ENCODE assay signal across 23 cellular contexts in genomic region chr2:2974982-2975381, GRCh38.
"Had no signal": no experiment of that assay in that cellular context is flagged by ENCODE, and none has a peak within 500 bp of the region (broad histone marks: within the 10 kb centered on the region; RNA-seq: fewer than 3 reads in every experiment).

No MANE protein-coding gene starts in this region.

- DNase-seq: activated B cell treated with CpG ODN at 0.5 μM for 24 hours; activated CD4-positive, alpha-beta T cell treated with anti-CD3 and anti-CD28 coated beads for 1 hour; activated CD4-positive, alpha-beta T cell treated with anti-CD3 and anti-CD28 coated beads, Interleukin-2, amount 10 ng/mL, durations not matched to agents 24 days and 14 days; activated CD4-positive, alpha-beta T cell treated with anti-CD3 and anti-CD28 coated beads, Interleukin-2, amount 50 U/mL, for 48 hours; activated CD8-positive, alpha-beta memory T cell treated with anti-CD3 and anti-CD28 coated beads, Interleukin-2, amount 10 ng/mL, durations not matched to agents 7 days and 5 days; activated gamma-delta T cell treated with Interleukin-2 at 50 U/mL for 16 hours; activated naive CD4-positive, alpha-beta T cell treated with anti-CD3 and anti-CD28 coated beads, Interleukin-2, amount 10 ng/mL, durations not matched to agents 7 days and 5 days; activated naive CD8-positive, alpha-beta T cell treated with anti-CD3 and anti-CD28 coated beads for 36 hours; activated T-cell treated with anti-CD3 and anti-CD28 coated beads, Interleukin-2, amount 50 U/mL, for 48 hours; NCI-H1092; NCI-H1694 treated with DMSO at 0.1 percent for 48 hours; NCI-H2029 treated with DMSO at 0.1 percent for 48 hours; NCI-H2171 treated with DMSO at 0.1 percent for 48 hours; NCI-H510A treated with DMSO at 0.1 percent for 48 hours; NCI-H69; PC-3; SHP77; T-cell; T-helper 2 cell; T1000 had no signal

- H3K27me3 Mint-ChIP-seq: activated B cell treated with CpG ODN at 0.5 μM for 24 hours; activated CD4-positive, alpha-beta T cell treated with anti-CD3 and anti-CD28 coated beads, Interleukin-2, amount 10 ng/mL, durations not matched to agents 24 days and 14 days; activated CD8-positive, alpha-beta memory T cell treated with anti-CD3 and anti-CD28 coated beads, Interleukin-2, amount 10 ng/mL, durations not matched to agents 7 days and 5 days had no signal

- H3K9ac ChIP-seq: KMS-11 had no signal

- H3K4me3 Mint-ChIP-seq: activated B cell treated with CpG ODN at 0.5 μM for 24 hours; activated CD4-positive, alpha-beta T cell treated with anti-CD3 and anti-CD28 coated beads, Interleukin-2, amount 10 ng/mL, durations not matched to agents 24 days and 14 days; activated CD8-positive, alpha-beta memory T cell treated with anti-CD3 and anti-CD28 coated beads, Interleukin-2, amount 10 ng/mL, durations not matched to agents 7 days and 5 days; activated naive CD4-positive, alpha-beta T cell treated with anti-CD3 and anti-CD28 coated beads, Interleukin-2, amount 10 ng/mL, durations not matched to agents 7 days and 5 days; activated naive CD8-positive, alpha-beta T cell treated with anti-CD3 and anti-CD28 coated beads for 36 hours; activated T-helper 17 cell treated with anti-CD3 and anti-CD28 coated beads, Interleukin-2, amount 50 U/mL, for 72 hours; T-cell had no signal

- H3K4me1 Mint-ChIP-seq: activated B cell treated with CpG ODN at 0.5 μM for 24 hours; activated CD4-positive, alpha-beta T cell treated with anti-CD3 and anti-CD28 coated beads, Interleukin-2, amount 10 ng/mL, durations not matched to agents 24 days and 14 days; activated CD8-positive, alpha-beta memory T cell treated with anti-CD3 and anti-CD28 coated beads, Interleukin-2, amount 10 ng/mL, durations not matched to agents 7 days and 5 days; activated naive CD4-positive, alpha-beta T cell treated with anti-CD3 and anti-CD28 coated beads, Interleukin-2, amount 10 ng/mL, durations not matched to agents 7 days and 5 days; activated naive CD8-positive, alpha-beta T cell treated with anti-CD3 and anti-CD28 coated beads for 36 hours; activated T-helper 17 cell treated with anti-CD3 and anti-CD28 coated beads, Interleukin-2, amount 50 U/mL, for 72 hours; T-cell had no signal

- H3K4me3 ChIP-seq: SJSA1 had no signal

- H3K27me3 ChIP-seq: SJSA1 had no signal

- H3K9me3 Mint-ChIP-seq: activated CD4-positive, alpha-beta T cell treated with anti-CD3 and anti-CD28 coated beads, Interleukin-2, amount 10 ng/mL, durations not matched to agents 24 days and 14 days; activated naive CD4-positive, alpha-beta T cell treated with anti-CD3 and anti-CD28 coated beads, Interleukin-2, amount 10 ng/mL, durations not matched to agents 7 days and 5 days had no signal

- H3K27ac ChIP-seq: KMS-11, SJSA1 had no signal

- H3K36me3 Mint-ChIP-seq: activated CD8-positive, alpha-beta memory T cell treated with anti-CD3 and anti-CD28 coated beads, Interleukin-2, amount 10 ng/mL, durations not matched to agents 7 days and 5 days; activated naive CD4-positive, alpha-beta T cell treated with anti-CD3 and anti-CD28 coated beads, Interleukin-2, amount 10 ng/mL, durations not matched to agents 7 days and 5 days; activated naive CD8-positive, alpha-beta T cell treated with anti-CD3 and anti-CD28 coated beads for 36 hours; T-cell had no signal

- H3K36me3 ChIP-seq: SJSA1 had no signal

- H3K27ac Mint-ChIP-seq: activated B cell treated with CpG ODN at 0.5 μM for 24 hours; activated CD4-positive, alpha-beta T cell treated with anti-CD3 and anti-CD28 coated beads, Interleukin-2, amount 10 ng/mL, durations not matched to agents 24 days and 14 days; activated CD8-positive, alpha-beta memory T cell treated with anti-CD3 and anti-CD28 coated beads, Interleukin-2, amount 10 ng/mL, durations not matched to agents 7 days and 5 days; activated naive CD4-positive, alpha-beta T cell treated with anti-CD3 and anti-CD28 coated beads, Interleukin-2, amount 10 ng/mL, durations not matched to agents 7 days and 5 days; activated naive CD8-positive, alpha-beta T cell treated with anti-CD3 and anti-CD28 coated beads for 36 hours; activated T-helper 17 cell treated with anti-CD3 and anti-CD28 coated beads, Interleukin-2, amount 50 U/mL, for 72 hours had no signal

- H3K4me1 ChIP-seq: SJSA1 had no signal
